8 cellular contexts compared by ENCODE assay signal in genomic region chr19:45117167-45117594, GRCh38. TPM values are rescaled to one million over a fixed set of nuclear protein-coding genes. Genes with fewer than 3 reads are reported as not detected.
DNase-seq lines count a peak whose midpoint lies in the region; ATAC-seq and TF ChIP-seq lines count a peak whose summit lies in the region.

No MANE protein-coding gene starts in this region.

- no peak for TF ChIP-seq CTCF in HL-60 (IDR thresholded peaks at IDR 0.05; ENCODE audit: insufficient read depth, low read length)

- H3K27ac ChIP-seq in CD4-positive, CD25-positive, alpha-beta regulatory T cell (ENCODE audit: insufficient read depth, low read length, poor library complexity, severe bottlenecking): no peak overlapping the region
- H3K27ac ChIP-seq in HL-60 (replicated peaks): peak overlapping the region; percentile 78

- H3K4me1 Mint-ChIP-seq in CD4-positive, CD25-positive, alpha-beta regulatory T cell: peaks cover 0 to 62% (median 25%) of the 10 kb centered on the region in 4 donors
- peaks cover 43% of the 10 kb centered on the region for H3K4me1 Mint-ChIP-seq in T-helper 17 cell

- no peaks in the 10 kb centered on the region for H3K36me3 ChIP-seq in CD4-positive, CD25-positive, alpha-beta regulatory T cell (ENCODE audit: control insufficient read depth, insufficient read depth, low read length)

- no peaks in the 10 kb centered on the region for H3K9me3 ChIP-seq in CD4-positive, CD25-positive, alpha-beta regulatory T cell (ENCODE audit: control insufficient read depth in 2 of 2, low read length in 2 of 2)
- no peaks in the 10 kb centered on the region for H3K9me3 ChIP-seq in T-helper 17 cell (ENCODE audit: control insufficient read depth, low read length, poor library complexity, severe bottlenecking)

- peak overlapping the region in 2 of 3 donors; percentile 68 to 83 for H3K27ac Mint-ChIP-seq in CD4-positive, CD25-positive, alpha-beta regulatory T cell
- peak overlapping the region; percentile 89 for H3K27ac Mint-ChIP-seq in T-helper 17 cell

- no peaks in the 10 kb centered on the region for H3K36me3 Mint-ChIP-seq in CD4-positive, CD25-positive, alpha-beta regulatory T cell
- no peaks in the 10 kb centered on the region for H3K36me3 Mint-ChIP-seq in T-helper 17 cell (ENCODE audit: low read depth)

- no peaks in the 10 kb centered on the region for H3K27me3 ChIP-seq in CD4-positive, CD25-positive, alpha-beta regulatory T cell (ENCODE audit: control insufficient read depth, insufficient read depth, low read length)
- no peaks in the 10 kb centered on the region for H3K27me3 ChIP-seq in HL-60 (ENCODE audit: insufficient read depth, poor library complexity, severe bottlenecking)

- H3K9me3 Mint-ChIP-seq in CD4-positive, CD25-positive, alpha-beta regulatory T cell: no peaks in the 10 kb centered on the region

- peaks cover 22% of the 10 kb centered on the region for H3K4me1 ChIP-seq in CD4-positive, CD25-positive, alpha-beta regulatory T cell (ENCODE audit: control insufficient read depth, insufficient read depth, low read length, poor library complexity, severe bottlenecking)

- no peak overlapping the region for H3K4me3 ChIP-seq in CD4-positive, CD25-positive, alpha-beta regulatory T cell (ENCODE audit: low read depth, low read length)
- no peak overlapping the region for H3K4me3 ChIP-seq in HL-60 (replicated peaks; ENCODE audit: insufficient read depth, low read length)

- peak in 2 of 3 donors; percentile 14 to 47 for DNase-seq in CD4-positive, CD25-positive, alpha-beta regulatory T cell
- DNase-seq in HL-60 (ENCODE audit: low read depth in 1 of 2, low spot score in 1 of 2): peak in 1 of 2 experiments; percentile 90
- DNase-seq in T-helper 17 cell: no peak
- peak; percentile 31 for DNase-seq in central memory CD4-positive, alpha-beta T cell
- peak; percentile 70 for DNase-seq in stimulated activated CD8-positive, alpha-beta memory T cell treated with anti-CD3 and anti-CD28 coated beads, Interleukin-2, amount 100 ng/mL, for 48 hours (ENCODE audit: low read depth in 2 of 2)
- DNase-seq in posterior vena cava (ENCODE audit: low spot score): no peak
- DNase-seq in mucosa of gallbladder (ENCODE audit: low spot score): no peak

- intact Hi-C loops in posterior vena cava (cut with DNase I): no loop called here

- peak overlapping the region; percentile 32 to 72 (median 60) for H3K4me3 Mint-ChIP-seq in CD4-positive, CD25-positive, alpha-beta regulatory T cell
- peak overlapping the region; percentile 85 for H3K4me3 Mint-ChIP-seq in T-helper 17 cell

- H3K27me3 Mint-ChIP-seq in CD4-positive, CD25-positive, alpha-beta regulatory T cell: no peaks in the 10 kb centered on the region
- H3K27me3 Mint-ChIP-seq in T-helper 17 cell: no peaks in the 10 kb centered on the region

- peak; percentile 37 to 41 for ATAC-seq in CD4-positive, CD25-positive, alpha-beta regulatory T cell (ENCODE audit: low read depth in 2 of 2)
- peak; percentile 68 for ATAC-seq in T-helper 17 cell
- no peak for ATAC-seq in GM19035 (IDR thresholded peaks at IDR 0.05; ENCODE audit: unreplicated experiment)

RNA-seq across cellular contexts. Expression of gene PPP1R37, which starts 24.2 kb away (rescaled TPM):
- total RNA-seq in CD4-positive, CD25-positive, alpha-beta regulatory T cell: 17.4 TPM
- 1 to 10 TPM in 1 of 4 donors, under 1 TPM in 3; 0.61 to 1.0 (median 0.65) TPM for polyA plus RNA-seq in CD4-positive, CD25-positive, alpha-beta regulatory T cell
- total RNA-seq in T-helper 17 cell: 10 to 100 TPM; 15.2 to 20.9 TPM
- total RNA-seq in posterior vena cava: 10 to 100 TPM; 15.2 to 16.2 TPM
- total RNA-seq in mucosa of gallbladder: 83.4 TPM

RNA-seq across cellular contexts. Expression of gene GEMIN7, which starts 38.1 kb away (rescaled TPM):
- total RNA-seq in CD4-positive, CD25-positive, alpha-beta regulatory T cell: 6.6 TPM
- 10 to 100 TPM; 64.6 to 93.1 (median 79.7) TPM for polyA plus RNA-seq in CD4-positive, CD25-positive, alpha-beta regulatory T cell
- total RNA-seq in T-helper 17 cell (1 to 10 TPM; 8.8 TPM), posterior vena cava (10 to 100 TPM; 11.2 to 14.7 TPM), mucosa of gallbladder (25.2 TPM)

RNA-seq across cellular contexts. Expression of gene ZNF296, which starts 40.9 kb away (rescaled TPM):
- total RNA-seq in CD4-positive, CD25-positive, alpha-beta regulatory T cell: 3.0 TPM
- polyA plus RNA-seq in CD4-positive, CD25-positive, alpha-beta regulatory T cell: 1 to 10 TPM; 1.8 to 2.5 (median 2.0) TPM
- 1 to 10 TPM; 3.4 to 3.5 TPM for total RNA-seq in T-helper 17 cell
- under 1 TPM; 0.42 to 0.48 TPM for total RNA-seq in posterior vena cava
- 2.3 TPM for total RNA-seq in mucosa of gallbladder

RNA-seq across cellular contexts. Expression of gene NKPD1, which starts 43.6 kb away (rescaled TPM):
- 0.72 TPM for total RNA-seq in CD4-positive, CD25-positive, alpha-beta regulatory T cell
- under 1 TPM; 0.05 to 0.28 (median 0.15) TPM for polyA plus RNA-seq in CD4-positive, CD25-positive, alpha-beta regulatory T cell
- under 1 TPM; 0.57 to 0.97 TPM for total RNA-seq in T-helper 17 cell
- not detected for total RNA-seq in posterior vena cava
- total RNA-seq in mucosa of gallbladder: 0.52 TPM

Comparison
In these comparisons a context has a peak if more than half of its experiments do, and no peak if none do; other contexts are left out.
1. DNase-seq: peak in CD4-positive, CD25-positive, alpha-beta regulatory T cell (2 of 3), central memory CD4-positive, alpha-beta T cell (single experiment) and stimulated activated CD8-positive, alpha-beta memory T cell treated with anti-CD3 and anti-CD28 coated beads, Interleukin-2, amount 100 ng/mL, for 48 hours (2 of 2); none in T-helper 17 cell (0 of 3), posterior vena cava (single experiment) and mucosa of gallbladder (single experiment).